In genomic region chrX:3345281-3346081, GRCh38 we compare ENCODE assay signal across 7 cellular contexts. TPM values are rescaled to one million over a fixed set of nuclear protein-coding genes. Genes with fewer than 3 reads are reported as not detected.
DNase-seq lines count a peak whose midpoint lies in the region; ATAC-seq and TF ChIP-seq lines count a peak whose summit lies in the region.

No MANE protein-coding gene starts in this region.

- POLR2A ChIA-PET in naive thymus-derived CD4-positive, alpha-beta T cell (lab: Charles Lee) = no interaction called here

- H3K27me3 Mint-ChIP-seq in mesothelial cell of epicardium (ENCODE audit: low read depth) = no peaks in the 10 kb centered on the region
- peaks cover 11 to 27% (median 19%) of the 10 kb centered on the region in 5 donors for H3K27me3 Mint-ChIP-seq in naive thymus-derived CD4-positive, alpha-beta T cell

- H3K9me3 Mint-ChIP-seq in mesothelial cell of epicardium = peaks cover 10% of the 10 kb centered on the region
- H3K9me3 Mint-ChIP-seq in naive thymus-derived CD4-positive, alpha-beta T cell = peaks cover 0 to 28% (median 10%) of the 10 kb centered on the region in 11 donors

- H3K4me3 ChIP-seq in MG63 = peak overlapping the region; percentile 30
- H3K4me3 ChIP-seq in epithelial cell of proximal tubule (ENCODE audit: low read depth, low read length) = peak overlapping the region; percentile 47
- peak overlapping the region in 3 of 4 donors; percentile 28 to 42 (median 34) for H3K4me3 ChIP-seq in upper lobe of left lung
- no peak overlapping the region for H3K4me3 ChIP-seq in naive thymus-derived CD4-positive, alpha-beta T cell (ENCODE audit: low read length)

- H3K27me3 ChIP-seq in MG63 (peaks cover 22% of the 10 kb centered on the region), upper lobe of left lung (peaks cover 0 to 31% (median 0%) of the 10 kb centered on the region in 4 donors)
- no peaks in the 10 kb centered on the region for H3K27me3 ChIP-seq in naive thymus-derived CD4-positive, alpha-beta T cell (ENCODE audit: control insufficient read depth in 2 of 2, insufficient read depth in 2 of 2, low read length in 2 of 2)

- TF ChIP-seq CTCF in epithelial cell of proximal tubule (conservative IDR thresholded peaks at IDR 0.05; ENCODE audit: low read depth, low read length) = no peak
- no peak for TF ChIP-seq CTCF in mesothelial cell of epicardium (IDR thresholded peaks at IDR 0.05; ENCODE audit: unreplicated experiment)
- TF ChIP-seq CTCF in upper lobe of left lung (IDR thresholded peaks at IDR 0.05) = no peak

- H3K4me3 Mint-ChIP-seq in mesothelial cell of epicardium = peak overlapping the region; percentile 87
- H3K4me3 Mint-ChIP-seq in naive thymus-derived CD4-positive, alpha-beta T cell = no peak overlapping the region

- CTCF ChIA-PET in naive thymus-derived CD4-positive, alpha-beta T cell (lab: Charles Lee) = no interaction called here

- H3K9me3 ChIP-seq in MG63 = no peaks in the 10 kb centered on the region
- no peaks in the 10 kb centered on the region for H3K9me3 ChIP-seq in upper lobe of left lung
- no peaks in the 10 kb centered on the region for H3K9me3 ChIP-seq in naive thymus-derived CD4-positive, alpha-beta T cell (ENCODE audit: control insufficient read depth in 2 of 3, low read length in 3 of 3)

- H3K36me3 ChIP-seq in MG63 = no peaks in the 10 kb centered on the region
- no peaks in the 10 kb centered on the region for H3K36me3 ChIP-seq in upper lobe of left lung
- H3K36me3 ChIP-seq in naive thymus-derived CD4-positive, alpha-beta T cell (ENCODE audit: control insufficient read depth in 2 of 3, insufficient read depth in 3 of 3, low read length in 3 of 3) = no peaks in the 10 kb centered on the region

- H3K4me1 Mint-ChIP-seq in mesothelial cell of epicardium = peaks cover 29% of the 10 kb centered on the region
- no peaks in the 10 kb centered on the region for H3K4me1 Mint-ChIP-seq in naive thymus-derived CD4-positive, alpha-beta T cell

- DNase-seq in MG63 (peak; percentile 46), epithelial cell of proximal tubule (ENCODE audit: low read depth) (no peak), mesothelial cell of epicardium (ENCODE audit: low spot score in 2 of 2, unreplicated experiment in 2 of 2) (peak; percentile 41 to 73), upper lobe of left lung (peak; percentile 24 to 83), GDM1 (lab: John Stamatoyannopoulos, UW) (no peak), HCEC 1CT (no peak)
- DNase-seq in naive thymus-derived CD4-positive, alpha-beta T cell = no peak

- H3K27ac Mint-ChIP-seq in mesothelial cell of epicardium = peak overlapping the region; percentile 93
- H3K27ac Mint-ChIP-seq in naive thymus-derived CD4-positive, alpha-beta T cell = no peak overlapping the region

- intact Hi-C loops in naive thymus-derived CD4-positive, alpha-beta T cell (cut with micrococcal nuclease) = no loop called here

- 0 to 2% methylated on average over 4 to 52 of the region's 62 CpGs for WGBS in upper lobe of left lung, 2 donors

- peaks cover 23% of the 10 kb centered on the region for H3K36me3 Mint-ChIP-seq in mesothelial cell of epicardium
- peaks cover 0 to 12% (median 0%) of the 10 kb centered on the region in 5 donors for H3K36me3 Mint-ChIP-seq in naive thymus-derived CD4-positive, alpha-beta T cell

- peak overlapping the region in 3 of 4 donors; percentile 7 to 65 (median 40) for H3K27ac ChIP-seq in upper lobe of left lung
- H3K27ac ChIP-seq in naive thymus-derived CD4-positive, alpha-beta T cell (ENCODE audit: low read depth, low read length) = no peak overlapping the region

- TF ChIP-seq EP300 in upper lobe of left lung (IDR thresholded peaks at IDR 0.05) = no peak

- ATAC-seq in upper lobe of left lung (ENCODE audit: low FRiP score in 2 of 2) = peak; percentile 63 to 88
- no peak for ATAC-seq in naive thymus-derived CD4-positive, alpha-beta T cell

- TF ChIP-seq POLR2A in upper lobe of left lung (IDR thresholded peaks at IDR 0.05) = no peak

- peaks cover 0 to 20% (median 0%) of the 10 kb centered on the region in 4 donors for H3K4me1 ChIP-seq in upper lobe of left lung
- H3K4me1 ChIP-seq in naive thymus-derived CD4-positive, alpha-beta T cell (ENCODE audit: control insufficient read depth in 2 of 2, insufficient read depth in 2 of 2, low read length in 2 of 2) = no peaks in the 10 kb centered on the region

RNA-seq across cellular contexts. Expression of gene MXRA5, which starts 1.0 kb away (rescaled TPM):
- not detected in 2 replicates for total RNA-seq in MG63 (2014; rRNA removed; shearing (Covaris generic); ENCODE audit: low replicate concordance)
- total RNA-seq in epithelial cell of proximal tubule (0.07 and 0.40 TPM in 2 replicates), mesothelial cell of epicardium (131 to 139 TPM (median 134 TPM) in 3 replicates), upper lobe of left lung (10 to 100 TPM in 1 of 6 donors, 1 to 10 TPM in 5; 1.0 to 10.2 (median 2.0) TPM)
- total RNA-seq in naive thymus-derived CD4-positive, alpha-beta T cell = not detected
- not detected for polyA plus RNA-seq in naive thymus-derived CD4-positive, alpha-beta T cell

Comparison
In these comparisons a context has a peak if more than half of its experiments do, and no peak if none do; other contexts are left out.
1. DNase-seq: peak in MG63 (single experiment), mesothelial cell of epicardium (2 of 2) and upper lobe of left lung (2 of 2); none in epithelial cell of proximal tubule (single experiment), naive thymus-derived CD4-positive, alpha-beta T cell (0 of 9), GDM1 (single experiment) and HCEC 1CT (single experiment).
2. RNA of gene MXRA5, which starts 1.0 kb away (total RNA-seq): 131 to 139 TPM in mesothelial cell of epicardium; 1.0 to 10.2 TPM in upper lobe of left lung, 0.07 to 0.40 TPM in epithelial cell of proximal tubule, not detected in MG63 and not detected in naive thymus-derived CD4-positive, alpha-beta T cell; every median in the first group is over 10 times any median in the second.